1 cellular context compared by ENCODE assay signal in genomic region chr2:47402805-47403691, GRCh38.
TF ChIP-seq lines count a peak whose summit lies in the region.

Gene MSH2, plus strand, starts transcription at chr2:47403156. Its CDS starts 36 bp downstream, at chr2:47403192.

TF ChIP-seq in HepG2, 621 proteins besides CTCF, POLR2A, EP300 and RAD21 (continued from another document and continues in another):
- TF ChIP-seq HIC2 (CRISPR knock-in tag; IDR thresholded peaks at IDR 0.05; ENCODE audit: low read depth) (peak; percentile 70; the same call in 1 of the 2 replicates), TBX3 (IDR thresholded peaks at IDR 0.05; ENCODE audit: borderline replicate concordance) (no peak), DR1 (CRISPR knock-in tag; IDR thresholded peaks at IDR 0.05) (peak; percentile 91), CC2D1A (CRISPR knock-in tag; IDR thresholded peaks at IDR 0.05) (no peak), ZNF513 (CRISPR knock-in tag; conservative IDR thresholded peaks at IDR 0.05) (no peak), ZNF792 (CRISPR knock-in tag; IDR thresholded peaks at IDR 0.05) (peak; percentile 86), ZNF501 (CRISPR knock-in tag; IDR thresholded peaks at IDR 0.05) (peak; percentile 79), ZNF883 (CRISPR knock-in tag; IDR thresholded peaks at IDR 0.05; ENCODE audit: not compliant biosample characterization) (peak; percentile 96), ZNF576 (CRISPR knock-in tag; IDR thresholded peaks at IDR 0.05) (no peak; the same call in none of the 2 replicates), RBM39 (IDR thresholded peaks at IDR 0.05; ENCODE audit: low read depth, low read length, poor library complexity, severe bottlenecking) (no peak), ZNF589 (CRISPR knock-in tag; conservative IDR thresholded peaks at IDR 0.05) (peak; percentile 86), ZNF777 (CRISPR knock-in tag; IDR thresholded peaks at IDR 0.05) (peak; percentile 84), RXRA (CRISPR knock-in tag; IDR thresholded peaks at IDR 0.05) (peak; percentile 87), LBX2 (CRISPR knock-in tag; IDR thresholded peaks at IDR 0.05; ENCODE audit: borderline replicate concordance) (peak; percentile 96), FOXK2 (IDR thresholded peaks at IDR 0.05) (no peak), NR1H2 (CRISPR knock-in tag; IDR thresholded peaks at IDR 0.05; ENCODE audit: borderline replicate concordance, low read depth) (peak; percentile 48; the same call in 1 of the 2 replicates), ZNF451 (CRISPR knock-in tag; IDR thresholded peaks at IDR 0.05) (peak; percentile 88; the same call in 1 of the 2 replicates), RFXAP (CRISPR knock-in tag; IDR thresholded peaks at IDR 0.05; ENCODE audit: borderline replicate concordance) (peak; percentile 95), THRA (CRISPR knock-in tag; IDR thresholded peaks at IDR 0.05; ENCODE audit: borderline replicate concordance) (peak; percentile 52), ASH2L (IDR thresholded peaks at IDR 0.05; ENCODE audit: insufficient read length, low read depth, low read length) (peak; percentile 66), HBP1 (CRISPR knock-in tag; IDR thresholded peaks at IDR 0.05; ENCODE audit: low read depth) (peak; percentile 90), ZNF703 (CRISPR knock-in tag; IDR thresholded peaks at IDR 0.05; ENCODE audit: borderline replicate concordance) (0 out of 2 replicates have a peak, but pooled peaks have one; percentile 96), SP5 (CRISPR knock-in tag; IDR thresholded peaks at IDR 0.05; ENCODE audit: borderline replicate concordance, low read depth) (peak; percentile 57), ZFP36 (IDR thresholded peaks at IDR 0.05; ENCODE audit: borderline replicate concordance, low read depth, low read length, partially characterized antibody) (no peak), ZSCAN5A (CRISPR knock-in tag; IDR thresholded peaks at IDR 0.05; ENCODE audit: borderline replicate concordance) (peak; percentile 81; the same call in 1 of the 2 replicates), ZNF335 (CRISPR knock-in tag; IDR thresholded peaks at IDR 0.05) (0 out of 2 replicates have a peak, but pooled peaks have one; percentile 32), ZNF12 (CRISPR knock-in tag; IDR thresholded peaks at IDR 0.05) (peak; percentile 47; the same call in 1 of the 2 replicates), ZNF44 (CRISPR knock-in tag; IDR thresholded peaks at IDR 0.05) (no peak; the same call in 1 of the 2 replicates), NAIF1 (CRISPR knock-in tag; IDR thresholded peaks at IDR 0.05; ENCODE audit: borderline replicate concordance) (peak; percentile 94), TRIM22 (IDR thresholded peaks at IDR 0.05) (no peak), PTBP1 (IDR thresholded peaks at IDR 0.05; ENCODE audit: low read depth, low read length, poor library complexity, severe bottlenecking) (no peak), GLI4 (CRISPR knock-in tag; IDR thresholded peaks at IDR 0.05; ENCODE audit: borderline replicate concordance) (peak; percentile 16; the same call in 1 of the 2 replicates), TSC22D2 (CRISPR knock-in tag; IDR thresholded peaks at IDR 0.05; ENCODE audit: borderline replicate concordance) (peak; percentile 78; the same call in 1 of the 2 replicates), ZNF891 (CRISPR knock-in tag; IDR thresholded peaks at IDR 0.05) (peak; percentile 97), MLLT10 (CRISPR knock-in tag; IDR thresholded peaks at IDR 0.05) (no peak), SNAI1 (CRISPR knock-in tag; IDR thresholded peaks at IDR 0.05; ENCODE audit: borderline replicate concordance) (peak; percentile 97; the same call in 1 of the 2 replicates), ZMAT3 (CRISPR knock-in tag; conservative IDR thresholded peaks at IDR 0.05) (peak; percentile 98), ZBTB33 (CRISPR knock-in tag; IDR thresholded peaks at IDR 0.05) (no peak), ATM (IDR thresholded peaks at IDR 0.05; ENCODE audit: borderline replicate concordance) (no peak), PAXIP1 (CRISPR knock-in tag; conservative IDR thresholded peaks at IDR 0.05) (peak; percentile 67), MBD4 (IDR thresholded peaks at IDR 0.05; ENCODE audit: borderline replicate concordance, low read length) (no peak), ZFP36L2 (CRISPR knock-in tag; IDR thresholded peaks at IDR 0.05) (peak; percentile 80; the same call in 1 of the 2 replicates), HOXA5 (CRISPR knock-in tag; IDR thresholded peaks at IDR 0.05) (peak; percentile 84), SMAD1 (CRISPR knock-in tag; IDR thresholded peaks at IDR 0.05; ENCODE audit: borderline replicate concordance, low read depth) (peak; percentile 81), ZBTB37 (CRISPR knock-in tag; IDR thresholded peaks at IDR 0.05) (peak; percentile 81; the same call in 1 of the 2 replicates)
